ENCODE assay signal across 9 cellular contexts in genomic region chr6:166598441-166599138, GRCh38. TPM values are rescaled to one million over a fixed set of nuclear protein-coding genes. Genes with fewer than 3 reads are reported as not detected.
DNase-seq lines count a peak whose midpoint lies in the region; ATAC-seq and TF ChIP-seq lines count a peak whose summit lies in the region.
"Had no signal": no experiment of that assay in that cellular context is flagged by ENCODE, and none has a peak within 500 bp of the region (broad histone marks: within the 10 kb centered on the region; RNA-seq: fewer than 3 reads in every experiment).

No MANE protein-coding gene starts in this region.

- no peak for TF ChIP-seq POLR2A in prostate gland (IDR thresholded peaks at IDR 0.05)

- no peaks in the 10 kb centered on the region for H3K27me3 ChIP-seq in prostate gland (replicated peaks; ENCODE audit: insufficient read depth)

- ATAC-seq in Right ventricle myocardium superior (ENCODE audit: poor library complexity) = peak; percentile 85
- peak; percentile 84 for ATAC-seq in sciatic nerve
- no peak for ATAC-seq in GM18519 (IDR thresholded peaks at IDR 0.05; ENCODE audit: low FRiP score, unreplicated experiment)

- 62% methylated on average over 11 of the region's 11 CpGs for whole genome bisulfite sequencing in prostate gland

- no peak overlapping the region for H3K4me3 ChIP-seq in prostate gland
- H3K4me3 ChIP-seq: PC-9 had no signal

- H3K4me1 ChIP-seq in prostate gland (replicated peaks) = no peaks in the 10 kb centered on the region

- H3K36me3 ChIP-seq in prostate gland = no peaks in the 10 kb centered on the region

- H3K27ac ChIP-seq in prostate gland = no peak overlapping the region
- H3K27ac ChIP-seq: PC-9 had no signal

- TF ChIP-seq CTCF in prostate gland (IDR thresholded peaks at IDR 0.05) = no peak

- DNase-seq in GF-D8 (lab: John Stamatoyannopoulos, UW) = peak; percentile 20
- peak; percentile 99 for DNase-seq in amniotic epithelial cell (ENCODE audit: low read depth)
- DNase-seq in Right ventricle myocardium superior = no peak
- DNase-seq in sciatic nerve (ENCODE audit: low spot score) = no peak
- no peak for DNase-seq in prostate gland (ENCODE audit: low spot score)
- DNase-seq in SHP77 treated with DMSO at 0.1 percent for 48 hours (lab: John Stamatoyannopoulos, UW) = no peak
- no peak for DNase-seq in iPS-NIHi7 (ENCODE audit: extremely low spot score)

- intact Hi-C loops in Right ventricle myocardium superior (cut with DNase I) = no loop called here
- intact Hi-C loops in sciatic nerve (cut with DNase I) = no loop called here
- intact Hi-C loops in prostate gland (cut with DNase I) = no loop called here

- H3K9me3 ChIP-seq in prostate gland = no peaks in the 10 kb centered on the region

RNA-seq across cellular contexts. Expression of gene RAMACL, which starts 12.1 kb away (rescaled TPM):
- total RNA-seq in Right ventricle myocardium superior (1.3 TPM), sciatic nerve (4.3 TPM), prostate gland (1 to 10 TPM in 1 of 2 donors, under 1 TPM in 1; 0.68 to 1.1 TPM)

RNA-seq across cellular contexts. Expression of gene RPS6KA2, which starts 28.5 kb away (rescaled TPM):
- total RNA-seq in Right ventricle myocardium superior (50.2 TPM), sciatic nerve (69.9 TPM), prostate gland (10 to 100 TPM; 32.2 to 44.3 TPM)

Comparison
In these comparisons a context has a peak if more than half of its experiments do, and no peak if none do; other contexts are left out.
1. DNase-seq: peak in GF-D8 (single experiment) and amniotic epithelial cell (single experiment); none in Right ventricle myocardium superior (single experiment), sciatic nerve (single experiment), prostate gland (single experiment), SHP77 treated with DMSO at 0.1 percent for 48 hours (single experiment) and iPS-NIHi7 (single experiment).